ENCODE assay signal across 8 cellular contexts in the genomic region with DNA sequence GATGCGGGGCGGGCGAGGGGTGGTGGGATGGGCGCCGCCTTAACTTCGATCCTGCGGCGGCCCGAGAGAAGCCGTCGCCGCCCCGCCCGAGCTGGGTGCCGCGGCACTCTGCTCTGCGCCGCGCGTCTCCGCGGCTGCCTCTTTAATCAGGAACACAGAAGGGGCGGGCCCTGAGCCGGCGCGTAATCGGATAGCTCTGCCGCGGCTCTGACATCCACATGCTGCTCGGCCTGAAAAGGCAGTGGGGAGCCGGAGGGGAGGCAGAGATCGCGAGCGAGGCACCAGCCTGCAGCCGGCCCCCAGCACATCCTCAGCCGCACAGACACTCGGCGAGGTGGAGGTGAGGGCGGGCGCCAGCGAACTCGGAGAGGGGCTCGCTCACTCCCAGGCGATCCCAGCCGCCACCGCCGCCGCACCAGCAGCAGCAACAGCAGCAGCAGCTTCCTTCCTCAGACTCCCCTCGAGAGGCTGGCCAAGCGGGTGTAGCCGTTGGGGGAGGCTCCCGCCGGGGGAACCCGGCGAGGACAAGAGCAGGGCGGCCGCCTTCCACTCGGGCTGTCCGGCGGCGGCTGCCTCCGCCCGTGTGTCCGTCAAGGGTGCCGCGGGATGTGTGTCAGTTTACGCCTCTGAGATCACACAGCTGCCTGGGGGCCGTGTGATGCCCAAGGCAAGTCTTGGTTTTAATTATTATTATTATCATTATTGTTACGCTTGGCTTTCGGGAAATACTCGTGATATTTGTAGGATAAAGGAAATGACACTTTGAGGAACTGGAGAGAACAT. TPM values are rescaled to one million over a fixed set of nuclear protein-coding genes. Genes with fewer than 3 reads are reported as not detected.
DNase-seq lines count a peak whose midpoint lies in the region; ATAC-seq, FAIRE-seq and TF ChIP-seq lines count a peak whose summit lies in the region.

A gene with protein sequence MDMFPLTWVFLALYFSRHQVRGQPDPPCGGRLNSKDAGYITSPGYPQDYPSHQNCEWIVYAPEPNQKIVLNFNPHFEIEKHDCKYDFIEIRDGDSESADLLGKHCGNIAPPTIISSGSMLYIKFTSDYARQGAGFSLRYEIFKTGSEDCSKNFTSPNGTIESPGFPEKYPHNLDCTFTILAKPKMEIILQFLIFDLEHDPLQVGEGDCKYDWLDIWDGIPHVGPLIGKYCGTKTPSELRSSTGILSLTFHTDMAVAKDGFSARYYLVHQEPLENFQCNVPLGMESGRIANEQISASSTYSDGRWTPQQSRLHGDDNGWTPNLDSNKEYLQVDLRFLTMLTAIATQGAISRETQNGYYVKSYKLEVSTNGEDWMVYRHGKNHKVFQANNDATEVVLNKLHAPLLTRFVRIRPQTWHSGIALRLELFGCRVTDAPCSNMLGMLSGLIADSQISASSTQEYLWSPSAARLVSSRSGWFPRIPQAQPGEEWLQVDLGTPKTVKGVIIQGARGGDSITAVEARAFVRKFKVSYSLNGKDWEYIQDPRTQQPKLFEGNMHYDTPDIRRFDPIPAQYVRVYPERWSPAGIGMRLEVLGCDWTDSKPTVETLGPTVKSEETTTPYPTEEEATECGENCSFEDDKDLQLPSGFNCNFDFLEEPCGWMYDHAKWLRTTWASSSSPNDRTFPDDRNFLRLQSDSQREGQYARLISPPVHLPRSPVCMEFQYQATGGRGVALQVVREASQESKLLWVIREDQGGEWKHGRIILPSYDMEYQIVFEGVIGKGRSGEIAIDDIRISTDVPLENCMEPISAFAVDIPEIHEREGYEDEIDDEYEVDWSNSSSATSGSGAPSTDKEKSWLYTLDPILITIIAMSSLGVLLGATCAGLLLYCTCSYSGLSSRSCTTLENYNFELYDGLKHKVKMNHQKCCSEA (plus strand): TSS at position 263 of the 783 bp plus-strand sequence. CDS start 790 bp downstream, outside the sequence.

- intact Hi-C loops in body of pancreas (cut with DNase I), result loop anchor here (10.0 kb wide), 1 partner anchor 1358 kb away; no protein-coding TSS in a partner anchor

- peak within 1 kb of the TSS; percentile 69 for H2AFZ ChIP-seq in hepatocyte

- FAIRE-seq in GM12892 (lab: Jason Lieb, UNC), result peak; percentile 73

- DNase-seq in GM12892 (ENCODE audit: insufficient read length) (peak; percentile 44), NCI-H146 treated with DMSO at 0.1 percent for 48 hours (lab: John Stamatoyannopoulos, UW; ENCODE audit: unreplicated experiment) (peak; percentile 61), T-helper 2 cell (peak in 3 of 5 experiments; percentile 7 to 75 (median 41)), body of pancreas (peak; percentile 58 to 77 (median 71)), hepatocyte (ENCODE audit: low spot score) (peak; percentile 93), pulmonary artery endothelial cell (ENCODE audit: low read depth, low spot score) (peak; percentile 75), NAMALWA (ENCODE audit: low spot score) (no peak)

- peak within 1 kb of the TSS; percentile 98 for H3K4me2 ChIP-seq in hepatocyte

- H3K4me3 ChIP-seq in body of pancreas (peak within 1 kb of the TSS in 1 of 2 donors; percentile 21), hepatocyte (peak within 1 kb of the TSS; percentile 79)

- peaks cover 39% of the 10 kb centered on the region for H3K4me1 ChIP-seq in body of pancreas
- peaks cover 18% of the 10 kb centered on the region for H3K4me1 ChIP-seq in hepatocyte (ENCODE audit: insufficient read depth)

- H3K79me2 ChIP-seq in hepatocyte, result peaks cover 47% of the 10 kb centered on the region

- TF ChIP-seq CTCF in body of pancreas (IDR thresholded peaks at IDR 0.05) (peak in 1 of 7 experiments; percentile 5), hepatocyte (IDR thresholded peaks at IDR 0.05; ENCODE audit: poor library complexity) (no peak)

- H4K20me1 ChIP-seq in hepatocyte (ENCODE audit: insufficient read depth, poor library complexity, severe bottlenecking), result peaks cover 2% of the 10 kb centered on the region

- ATAC-seq in HG02763 (IDR thresholded peaks at IDR 0.05; ENCODE audit: unreplicated experiment) (peak; percentile 54), body of pancreas (peak; percentile 64)

- peak within 1 kb of the TSS in 2 of 4 donors; percentile 9 to 65 for H3K27ac ChIP-seq in body of pancreas
- peak within 1 kb of the TSS; percentile 80 for H3K27ac ChIP-seq in hepatocyte

- H3K9me3 ChIP-seq in body of pancreas (no peaks in the 10 kb centered on the region), hepatocyte (ENCODE audit: low read depth) (no peaks in the 10 kb centered on the region)

- WGBS in body of pancreas, 2 donors, result 0 to 3% methylated on average over 13 to 68 of the region's 71 CpGs
- 1% methylated on average over 36 of the region's 71 CpGs for WGBS in hepatocyte (ENCODE audit: low lambda C conversion rate, missing lambda C conversion rate)

- H3K27me3 ChIP-seq in body of pancreas, result peaks cover 0 to 15% of the 10 kb centered on the region in 2 donors
- no peaks in the 10 kb centered on the region for H3K27me3 ChIP-seq in hepatocyte

- TF ChIP-seq POLR2A in GM12892 (IDR thresholded peaks at IDR 0.05; ENCODE audit: low read depth, low read length) (no peak), body of pancreas (IDR thresholded peaks at IDR 0.05) (peak; percentile 29 to 68 (median 49))

- H3K36me3 ChIP-seq in body of pancreas (replicated peaks in 1 of 2; ENCODE audit: insufficient read depth in 1 of 2, low read depth in 2 of 2) (no peaks in the 10 kb centered on the region), hepatocyte (replicated peaks; ENCODE audit: insufficient read depth, low read depth) (no peaks in the 10 kb centered on the region)

- no peaks in the 10 kb centered on the region for H3K9me2 ChIP-seq in hepatocyte (replicated peaks; ENCODE audit: insufficient read depth)

RNA-seq across cellular contexts. Expression of the gene that starts here (rescaled TPM):
- polyA plus RNA-seq in GM12892 (2012; ENCODE audit: missing spikeins), result 1.1 TPM
- 1 to 10 TPM; 5.7 to 7.6 TPM for total RNA-seq in body of pancreas
- total RNA-seq in hepatocyte, result 60.2 and 79.2 TPM in 2 replicates
- 61.0 and 74.6 TPM in 2 replicates for polyA plus RNA-seq in hepatocyte
- total RNA-seq in pulmonary artery endothelial cell, result 43.3 and 82.0 TPM in 2 replicates
